In the genomic region with DNA sequence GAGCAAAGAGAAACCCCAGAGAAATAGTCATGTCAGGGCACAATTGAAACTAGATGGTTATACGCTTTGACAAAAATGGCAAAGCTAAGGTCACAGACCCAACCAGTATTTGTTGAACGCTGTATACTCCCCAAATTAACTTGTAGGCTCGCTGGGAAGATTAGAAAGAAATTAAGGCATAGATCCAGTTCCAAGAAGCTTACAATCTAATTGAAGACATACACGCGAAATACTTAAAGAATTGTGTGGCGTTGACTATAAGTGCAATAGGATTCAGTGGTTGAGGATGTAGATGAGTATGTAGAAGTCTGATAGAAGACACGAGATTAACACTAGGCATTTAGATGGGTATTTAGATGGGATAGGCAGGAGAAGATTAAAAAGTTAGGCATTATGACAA, we compare ENCODE assay signal across 9 cellular contexts. TPM values are rescaled to one million over a fixed set of nuclear protein-coding genes. Genes with fewer than 3 reads are reported as not detected.
DNase-seq lines count a peak whose midpoint lies in the region; ATAC-seq and TF ChIP-seq lines count a peak whose summit lies in the region.
"Had no signal": no experiment of that assay in that cellular context is flagged by ENCODE, and none has a peak within 500 bp of the region (broad histone marks: within the 10 kb centered on the region; RNA-seq: fewer than 3 reads in every experiment).

No MANE protein-coding gene starts in this region.

- CTCF ChIA-PET in Panc1 (lab: Charles Lee) = no interaction called here

- TF ChIP-seq POLR2A in gastrocnemius medialis (IDR thresholded peaks at IDR 0.05) = no peak

- DNase-seq in GM06990 (ENCODE audit: extremely low read depth, insufficient read length) = no peak
- no peak for DNase-seq in Panc1 (ENCODE audit: low read depth, low spot score)
- no peak for DNase-seq in fibroblast of the aortic adventitia (ENCODE audit: low read depth)
- no peak for DNase-seq in gastrocnemius medialis
- DNase-seq in activated effector memory CD4-positive, alpha-beta T cell treated with anti-CD3 and anti-CD28 coated beads, Interleukin-2, amount 50 U/mL, for 16 hours = no peak
- no peak for DNase-seq in GM13976 (ENCODE audit: low spot score)

- in situ Hi-C loops in Panc1 (cut with HindIII; ENCODE audit: low pct_unique_long_range_greater_than_20kb, low sequenced_read_pairs) (no loop called here), gastrocnemius medialis (cut with MboI; ENCODE audit: low sequenced_read_pairs in 4 of 4) (no loop called here), GM13976 (cut with MboI; ENCODE audit: low sequenced_read_pairs, unreplicated experiment) (no loop called here)

- H3K27ac ChIP-seq in Panc1 (ENCODE audit: low read length) = peak overlapping the region; percentile 94
- peak overlapping the region; percentile 81 to 89 (median 86) for H3K27ac ChIP-seq in gastrocnemius medialis

- BruUV-seq in Panc1 (replicated peaks; lab: Mats Ljungman, UMichigan) = TSS peak; percentile 85

- ATAC-seq in Panc1 (no peak), gastrocnemius medialis (no peak), GM19467 (IDR thresholded peaks at IDR 0.05; ENCODE audit: unreplicated experiment) (no peak), GM21825 (IDR thresholded peaks at IDR 0.05; ENCODE audit: unreplicated experiment) (no peak)

- H3K36me3 ChIP-seq in GM06990 (ENCODE audit: control insufficient read depth, insufficient read depth, low read length) (no peaks in the 10 kb centered on the region), Panc1 (ENCODE audit: control insufficient read depth, insufficient read depth, low read length) (peaks cover 14% of the 10 kb centered on the region), gastrocnemius medialis (peaks cover 0 to 9% of the 10 kb centered on the region in 2 donors)

- H3K9me3 ChIP-seq in Panc1 (ENCODE audit: control insufficient read depth, insufficient read depth, low read depth, low read length) = no peaks in the 10 kb centered on the region
- H3K9me3 ChIP-seq in gastrocnemius medialis = no peaks in the 10 kb centered on the region

- H3K4me3 ChIP-seq in GM06990 (replicated peaks; ENCODE audit: low read depth, low read length) (peak overlapping the region; percentile 95), Panc1 (ENCODE audit: low read depth in 2 of 2, low read length in 2 of 2) (peak overlapping the region; percentile 92 to 94), fibroblast of the aortic adventitia (ENCODE audit: low read depth, low read length) (peak overlapping the region; percentile 83), gastrocnemius medialis (peak overlapping the region; percentile 79 to 86 (median 82))

- intact Hi-C loops in Panc1 (cut with micrococcal nuclease; ENCODE audit: unreplicated experiment) = loop anchor here (5.0 kb wide), 1 partner anchor 74 kb away; no protein-coding TSS in a partner anchor
- intact Hi-C loops in gastrocnemius medialis (cut with DNase I; ENCODE audit: low total_unique reads) = no loop called here

- H3K27me3 ChIP-seq in GM06990 (replicated peaks; ENCODE audit: control insufficient read depth, insufficient read depth, low read length) (no peaks in the 10 kb centered on the region; the same call in 1 of the 2 replicates), Panc1 (ENCODE audit: control insufficient read depth, insufficient read depth, low read length) (peaks cover 7% of the 10 kb centered on the region; the same call in 1 of the 2 replicates), gastrocnemius medialis (no peaks in the 10 kb centered on the region)

- no peak for TF ChIP-seq CTCF in GM06990 (IDR thresholded peaks at IDR 0.05; ENCODE audit: insufficient read depth, low read length, poor library complexity, severe bottlenecking)
- TF ChIP-seq CTCF in Panc1 (IDR thresholded peaks at IDR 0.05) = no peak
- TF ChIP-seq CTCF in fibroblast of the aortic adventitia (IDR thresholded peaks at IDR 0.05; ENCODE audit: insufficient read depth, low read length) = no peak
- no peak for TF ChIP-seq CTCF in gastrocnemius medialis (IDR thresholded peaks at IDR 0.05 in 4 of 5, conservative IDR thresholded peaks at IDR 0.05 in 1 of 5)
- no peak for TF ChIP-seq CTCF in GM13976 (IDR thresholded peaks at IDR 0.05; ENCODE audit: borderline replicate concordance, control extremely low read depth, extremely low read depth, insufficient read depth, missing control alignments)

- POLR2A ChIA-PET in Panc1 (lab: Charles Lee) = interaction anchor here (0.6 to 1.1 kb wide), 6 partner anchors 15 to 1615 kb away, joined by 3 to 7 read pairs (median 3); no protein-coding TSS in a partner anchor

- H3K4me1 ChIP-seq in Panc1 (ENCODE audit: control insufficient read depth, insufficient read depth, low read length) = peaks cover 10% of the 10 kb centered on the region; the same call in 1 of the 2 replicates
- H3K4me1 ChIP-seq in gastrocnemius medialis = peaks cover 13 to 19% of the 10 kb centered on the region in 2 donors

RNA-seq across cellular contexts. Expression of a gene that starts 0.5 kb away (rescaled TPM):
- 12.0 TPM for total RNA-seq in Panc1 (2021; ENCODE audit: unreplicated experiment)
- 12.1 TPM for polyA plus RNA-seq in Panc1 (2012; ENCODE audit: insufficient read length)
- total RNA-seq in fibroblast of the aortic adventitia (ENCODE audit: low replicate concordance) = 19.2 and 32.7 TPM in 2 replicates
- total RNA-seq in gastrocnemius medialis = 1 to 10 TPM in 2 of 4 donors, under 1 TPM in 2; 0.58 to 3.9 (median 1.1) TPM

RNA-seq across cellular contexts. Expression of a gene that starts 0.6 kb away (rescaled TPM):
- total RNA-seq in Panc1 (2021; ENCODE audit: unreplicated experiment) (22.3 TPM), fibroblast of the aortic adventitia (ENCODE audit: low replicate concordance) (25.0 and 38.2 TPM in 2 replicates), gastrocnemius medialis (10 to 100 TPM in 2 of 4 donors, 1 to 10 TPM in 2; 6.1 to 14.7 (median 10.0) TPM)
- 19.6 TPM for polyA plus RNA-seq in Panc1 (2012; ENCODE audit: insufficient read length)

RNA-seq across cellular contexts. Expression of a gene that starts 34.0 kb away (rescaled TPM):
- 3.0 TPM for total RNA-seq in Panc1 (2021; ENCODE audit: unreplicated experiment)
- polyA plus RNA-seq in Panc1 (2012; ENCODE audit: insufficient read length) = 3.4 TPM
- total RNA-seq in fibroblast of the aortic adventitia (ENCODE audit: low replicate concordance) = not detected in 2 replicates
- total RNA-seq in gastrocnemius medialis = not detected
- total RNA-seq: LHCN-M2 had no signal
